ENCODE assay signal across 1 cellular context in the genomic region with DNA sequence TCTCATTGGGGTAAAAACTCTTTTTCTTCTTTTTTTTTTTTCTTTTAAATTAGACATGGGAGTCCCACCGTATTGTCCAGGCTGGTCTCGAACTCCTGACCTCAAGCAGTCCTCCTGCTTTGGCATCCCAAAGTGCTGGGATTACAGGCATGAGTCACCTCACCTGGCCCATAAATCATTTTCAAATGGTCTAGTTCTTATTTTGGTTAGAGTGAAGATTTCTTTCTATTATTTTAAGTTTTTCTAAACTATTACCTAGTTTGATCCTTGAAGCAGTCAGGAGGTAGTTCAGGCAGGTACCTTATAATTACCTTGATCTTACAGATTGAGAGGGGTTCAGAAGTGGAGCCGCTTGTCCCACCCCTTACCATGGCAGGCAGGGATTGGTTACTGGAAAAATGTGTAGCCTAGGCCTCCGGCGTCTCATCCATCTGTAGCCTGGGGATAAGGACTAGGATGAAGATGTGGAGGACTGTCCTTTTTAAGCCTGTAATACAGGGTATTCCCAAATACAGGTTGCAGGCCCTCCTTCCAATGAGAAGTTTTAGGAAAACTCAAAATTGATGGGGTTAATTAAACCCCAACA.
A peak's percentile ranks its signal among the peaks of the same experiment; 100 is the strongest.
TF ChIP-seq lines count a peak whose summit lies in the region.

No MANE protein-coding gene starts in this region.

TF ChIP-seq in K562, 482 proteins besides CTCF, POLR2A, EP300 and RAD21 (continued from another document and continues in another):
- TF ChIP-seq MYC (IDR thresholded peaks at IDR 0.05; ENCODE audit: low read depth, low read length) (no peak), MYC (CRISPR knock-in tag; IDR thresholded peaks at IDR 0.05; ENCODE audit: borderline replicate concordance, low read depth) (no peak), SAFB2 (IDR thresholded peaks at IDR 0.05; ENCODE audit: borderline replicate concordance, low read depth, low read length, severe bottlenecking) (no peak), SNIP1 (IDR thresholded peaks at IDR 0.05; ENCODE audit: low read depth) (no peak), NONO (IDR thresholded peaks at IDR 0.05; ENCODE audit: low read depth in 2 of 2, low read length in 1 of 2) (no peak), ARID1B (IDR thresholded peaks at IDR 0.05) (peak; percentile 51; the same call in 1 of the 2 replicates), MEF2D (tag; conservative IDR thresholded peaks at IDR 0.05; ENCODE audit: low read depth) (no peak), ZNF121 (CRISPR knock-in tag; conservative IDR thresholded peaks at IDR 0.05) (no peak), STAT5A (IDR thresholded peaks at IDR 0.05; ENCODE audit: borderline replicate concordance, low read length) (no peak), RBM17 (IDR thresholded peaks at IDR 0.05; ENCODE audit: borderline replicate concordance, low read depth, low read length) (no peak), MEIS2 (IDR thresholded peaks at IDR 0.05; ENCODE audit: partially characterized antibody) (peak; percentile 91), L3MBTL2 (IDR thresholded peaks at IDR 0.05) (no peak), HDAC6 (IDR thresholded peaks at IDR 0.05; ENCODE audit: low read depth, low read length) (no peak), BCOR (IDR thresholded peaks at IDR 0.05) (peak; percentile 24; the same call in 1 of the 2 replicates), CEBPB (tag; IDR thresholded peaks at IDR 0.05) (no peak), ZEB2 (IDR thresholded peaks at IDR 0.05) (peak; percentile 62; the same call in 1 of the 2 replicates), KLF16 (IDR thresholded peaks at IDR 0.05) (no peak), MAFG (tag; conservative IDR thresholded peaks at IDR 0.05) (no peak), HNRNPUL1 (IDR thresholded peaks at IDR 0.05; ENCODE audit: low read length) (no peak), ARHGAP35 (IDR thresholded peaks at IDR 0.05; ENCODE audit: partially characterized antibody) (no peak), FOXJ2 (tag; IDR thresholded peaks at IDR 0.05) (no peak), KHSRP (IDR thresholded peaks at IDR 0.05) (no peak), PPARD (CRISPR knock-in tag; IDR thresholded peaks at IDR 0.05) (no peak), NFYB (IDR thresholded peaks at IDR 0.05; ENCODE audit: extremely low read depth, insufficient read length) (no peak), YY1 (IDR thresholded peaks at IDR 0.05; ENCODE audit: borderline replicate concordance in 1 of 3, control insufficient read depth in 1 of 3, extremely low read depth in 1 of 3, insufficient read depth in 3 of 3, insufficient read length in 1 of 3, insufficient replicate concordance in 2 of 3, low read depth in 1 of 3, low read length in 2 of 3) (no peak)
- TF ChIP-seq, protein P1, sequence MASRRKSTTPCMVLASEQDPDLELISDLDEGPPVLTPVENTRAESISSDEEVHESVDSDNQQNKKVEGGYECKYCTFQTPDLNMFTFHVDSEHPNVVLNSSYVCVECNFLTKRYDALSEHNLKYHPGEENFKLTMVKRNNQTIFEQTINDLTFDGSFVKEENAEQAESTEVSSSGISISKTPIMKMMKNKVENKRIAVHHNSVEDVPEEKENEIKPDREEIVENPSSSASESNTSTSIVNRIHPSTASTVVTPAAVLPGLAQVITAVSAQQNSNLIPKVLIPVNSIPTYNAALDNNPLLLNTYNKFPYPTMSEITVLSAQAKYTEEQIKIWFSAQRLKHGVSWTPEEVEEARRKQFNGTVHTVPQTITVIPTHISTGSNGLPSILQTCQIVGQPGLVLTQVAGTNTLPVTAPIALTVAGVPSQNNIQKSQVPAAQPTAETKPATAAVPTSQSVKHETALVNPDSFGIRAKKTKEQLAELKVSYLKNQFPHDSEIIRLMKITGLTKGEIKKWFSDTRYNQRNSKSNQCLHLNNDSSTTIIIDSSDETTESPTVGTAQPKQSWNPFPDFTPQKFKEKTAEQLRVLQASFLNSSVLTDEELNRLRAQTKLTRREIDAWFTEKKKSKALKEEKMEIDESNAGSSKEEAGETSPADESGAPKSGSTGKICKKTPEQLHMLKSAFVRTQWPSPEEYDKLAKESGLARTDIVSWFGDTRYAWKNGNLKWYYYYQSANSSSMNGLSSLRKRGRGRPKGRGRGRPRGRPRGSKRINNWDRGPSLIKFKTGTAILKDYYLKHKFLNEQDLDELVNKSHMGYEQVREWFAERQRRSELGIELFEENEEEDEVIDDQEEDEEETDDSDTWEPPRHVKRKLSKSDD (conservative IDR thresholded peaks at IDR 0.05; ENCODE audit: low read length), result no peak
- TF ChIP-seq, protein P2, sequence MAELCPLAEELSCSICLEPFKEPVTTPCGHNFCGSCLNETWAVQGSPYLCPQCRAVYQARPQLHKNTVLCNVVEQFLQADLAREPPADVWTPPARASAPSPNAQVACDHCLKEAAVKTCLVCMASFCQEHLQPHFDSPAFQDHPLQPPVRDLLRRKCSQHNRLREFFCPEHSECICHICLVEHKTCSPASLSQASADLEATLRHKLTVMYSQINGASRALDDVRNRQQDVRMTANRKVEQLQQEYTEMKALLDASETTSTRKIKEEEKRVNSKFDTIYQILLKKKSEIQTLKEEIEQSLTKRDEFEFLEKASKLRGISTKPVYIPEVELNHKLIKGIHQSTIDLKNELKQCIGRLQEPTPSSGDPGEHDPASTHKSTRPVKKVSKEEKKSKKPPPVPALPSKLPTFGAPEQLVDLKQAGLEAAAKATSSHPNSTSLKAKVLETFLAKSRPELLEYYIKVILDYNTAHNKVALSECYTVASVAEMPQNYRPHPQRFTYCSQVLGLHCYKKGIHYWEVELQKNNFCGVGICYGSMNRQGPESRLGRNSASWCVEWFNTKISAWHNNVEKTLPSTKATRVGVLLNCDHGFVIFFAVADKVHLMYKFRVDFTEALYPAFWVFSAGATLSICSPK (IDR thresholded peaks at IDR 0.05; ENCODE audit: borderline replicate concordance), result no peak
- TF ChIP-seq, protein P3, sequence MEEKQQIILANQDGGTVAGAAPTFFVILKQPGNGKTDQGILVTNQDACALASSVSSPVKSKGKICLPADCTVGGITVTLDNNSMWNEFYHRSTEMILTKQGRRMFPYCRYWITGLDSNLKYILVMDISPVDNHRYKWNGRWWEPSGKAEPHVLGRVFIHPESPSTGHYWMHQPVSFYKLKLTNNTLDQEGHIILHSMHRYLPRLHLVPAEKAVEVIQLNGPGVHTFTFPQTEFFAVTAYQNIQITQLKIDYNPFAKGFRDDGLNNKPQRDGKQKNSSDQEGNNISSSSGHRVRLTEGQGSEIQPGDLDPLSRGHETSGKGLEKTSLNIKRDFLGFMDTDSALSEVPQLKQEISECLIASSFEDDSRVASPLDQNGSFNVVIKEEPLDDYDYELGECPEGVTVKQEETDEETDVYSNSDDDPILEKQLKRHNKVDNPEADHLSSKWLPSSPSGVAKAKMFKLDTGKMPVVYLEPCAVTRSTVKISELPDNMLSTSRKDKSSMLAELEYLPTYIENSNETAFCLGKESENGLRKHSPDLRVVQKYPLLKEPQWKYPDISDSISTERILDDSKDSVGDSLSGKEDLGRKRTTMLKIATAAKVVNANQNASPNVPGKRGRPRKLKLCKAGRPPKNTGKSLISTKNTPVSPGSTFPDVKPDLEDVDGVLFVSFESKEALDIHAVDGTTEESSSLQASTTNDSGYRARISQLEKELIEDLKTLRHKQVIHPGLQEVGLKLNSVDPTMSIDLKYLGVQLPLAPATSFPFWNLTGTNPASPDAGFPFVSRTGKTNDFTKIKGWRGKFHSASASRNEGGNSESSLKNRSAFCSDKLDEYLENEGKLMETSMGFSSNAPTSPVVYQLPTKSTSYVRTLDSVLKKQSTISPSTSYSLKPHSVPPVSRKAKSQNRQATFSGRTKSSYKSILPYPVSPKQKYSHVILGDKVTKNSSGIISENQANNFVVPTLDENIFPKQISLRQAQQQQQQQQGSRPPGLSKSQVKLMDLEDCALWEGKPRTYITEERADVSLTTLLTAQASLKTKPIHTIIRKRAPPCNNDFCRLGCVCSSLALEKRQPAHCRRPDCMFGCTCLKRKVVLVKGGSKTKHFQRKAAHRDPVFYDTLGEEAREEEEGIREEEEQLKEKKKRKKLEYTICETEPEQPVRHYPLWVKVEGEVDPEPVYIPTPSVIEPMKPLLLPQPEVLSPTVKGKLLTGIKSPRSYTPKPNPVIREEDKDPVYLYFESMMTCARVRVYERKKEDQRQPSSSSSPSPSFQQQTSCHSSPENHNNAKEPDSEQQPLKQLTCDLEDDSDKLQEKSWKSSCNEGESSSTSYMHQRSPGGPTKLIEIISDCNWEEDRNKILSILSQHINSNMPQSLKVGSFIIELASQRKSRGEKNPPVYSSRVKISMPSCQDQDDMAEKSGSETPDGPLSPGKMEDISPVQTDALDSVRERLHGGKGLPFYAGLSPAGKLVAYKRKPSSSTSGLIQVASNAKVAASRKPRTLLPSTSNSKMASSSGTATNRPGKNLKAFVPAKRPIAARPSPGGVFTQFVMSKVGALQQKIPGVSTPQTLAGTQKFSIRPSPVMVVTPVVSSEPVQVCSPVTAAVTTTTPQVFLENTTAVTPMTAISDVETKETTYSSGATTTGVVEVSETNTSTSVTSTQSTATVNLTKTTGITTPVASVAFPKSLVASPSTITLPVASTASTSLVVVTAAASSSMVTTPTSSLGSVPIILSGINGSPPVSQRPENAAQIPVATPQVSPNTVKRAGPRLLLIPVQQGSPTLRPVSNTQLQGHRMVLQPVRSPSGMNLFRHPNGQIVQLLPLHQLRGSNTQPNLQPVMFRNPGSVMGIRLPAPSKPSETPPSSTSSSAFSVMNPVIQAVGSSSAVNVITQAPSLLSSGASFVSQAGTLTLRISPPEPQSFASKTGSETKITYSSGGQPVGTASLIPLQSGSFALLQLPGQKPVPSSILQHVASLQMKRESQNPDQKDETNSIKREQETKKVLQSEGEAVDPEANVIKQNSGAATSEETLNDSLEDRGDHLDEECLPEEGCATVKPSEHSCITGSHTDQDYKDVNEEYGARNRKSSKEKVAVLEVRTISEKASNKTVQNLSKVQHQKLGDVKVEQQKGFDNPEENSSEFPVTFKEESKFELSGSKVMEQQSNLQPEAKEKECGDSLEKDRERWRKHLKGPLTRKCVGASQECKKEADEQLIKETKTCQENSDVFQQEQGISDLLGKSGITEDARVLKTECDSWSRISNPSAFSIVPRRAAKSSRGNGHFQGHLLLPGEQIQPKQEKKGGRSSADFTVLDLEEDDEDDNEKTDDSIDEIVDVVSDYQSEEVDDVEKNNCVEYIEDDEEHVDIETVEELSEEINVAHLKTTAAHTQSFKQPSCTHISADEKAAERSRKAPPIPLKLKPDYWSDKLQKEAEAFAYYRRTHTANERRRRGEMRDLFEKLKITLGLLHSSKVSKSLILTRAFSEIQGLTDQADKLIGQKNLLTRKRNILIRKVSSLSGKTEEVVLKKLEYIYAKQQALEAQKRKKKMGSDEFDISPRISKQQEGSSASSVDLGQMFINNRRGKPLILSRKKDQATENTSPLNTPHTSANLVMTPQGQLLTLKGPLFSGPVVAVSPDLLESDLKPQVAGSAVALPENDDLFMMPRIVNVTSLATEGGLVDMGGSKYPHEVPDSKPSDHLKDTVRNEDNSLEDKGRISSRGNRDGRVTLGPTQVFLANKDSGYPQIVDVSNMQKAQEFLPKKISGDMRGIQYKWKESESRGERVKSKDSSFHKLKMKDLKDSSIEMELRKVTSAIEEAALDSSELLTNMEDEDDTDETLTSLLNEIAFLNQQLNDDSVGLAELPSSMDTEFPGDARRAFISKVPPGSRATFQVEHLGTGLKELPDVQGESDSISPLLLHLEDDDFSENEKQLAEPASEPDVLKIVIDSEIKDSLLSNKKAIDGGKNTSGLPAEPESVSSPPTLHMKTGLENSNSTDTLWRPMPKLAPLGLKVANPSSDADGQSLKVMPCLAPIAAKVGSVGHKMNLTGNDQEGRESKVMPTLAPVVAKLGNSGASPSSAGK (IDR thresholded peaks at IDR 0.05), result no peak
- TF ChIP-seq, protein P4, sequence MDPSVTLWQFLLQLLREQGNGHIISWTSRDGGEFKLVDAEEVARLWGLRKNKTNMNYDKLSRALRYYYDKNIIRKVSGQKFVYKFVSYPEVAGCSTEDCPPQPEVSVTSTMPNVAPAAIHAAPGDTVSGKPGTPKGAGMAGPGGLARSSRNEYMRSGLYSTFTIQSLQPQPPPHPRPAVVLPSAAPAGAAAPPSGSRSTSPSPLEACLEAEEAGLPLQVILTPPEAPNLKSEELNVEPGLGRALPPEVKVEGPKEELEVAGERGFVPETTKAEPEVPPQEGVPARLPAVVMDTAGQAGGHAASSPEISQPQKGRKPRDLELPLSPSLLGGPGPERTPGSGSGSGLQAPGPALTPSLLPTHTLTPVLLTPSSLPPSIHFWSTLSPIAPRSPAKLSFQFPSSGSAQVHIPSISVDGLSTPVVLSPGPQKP (CRISPR knock-in tag; IDR thresholded peaks at IDR 0.05), result no peak
- TF ChIP-seq, protein P5, sequence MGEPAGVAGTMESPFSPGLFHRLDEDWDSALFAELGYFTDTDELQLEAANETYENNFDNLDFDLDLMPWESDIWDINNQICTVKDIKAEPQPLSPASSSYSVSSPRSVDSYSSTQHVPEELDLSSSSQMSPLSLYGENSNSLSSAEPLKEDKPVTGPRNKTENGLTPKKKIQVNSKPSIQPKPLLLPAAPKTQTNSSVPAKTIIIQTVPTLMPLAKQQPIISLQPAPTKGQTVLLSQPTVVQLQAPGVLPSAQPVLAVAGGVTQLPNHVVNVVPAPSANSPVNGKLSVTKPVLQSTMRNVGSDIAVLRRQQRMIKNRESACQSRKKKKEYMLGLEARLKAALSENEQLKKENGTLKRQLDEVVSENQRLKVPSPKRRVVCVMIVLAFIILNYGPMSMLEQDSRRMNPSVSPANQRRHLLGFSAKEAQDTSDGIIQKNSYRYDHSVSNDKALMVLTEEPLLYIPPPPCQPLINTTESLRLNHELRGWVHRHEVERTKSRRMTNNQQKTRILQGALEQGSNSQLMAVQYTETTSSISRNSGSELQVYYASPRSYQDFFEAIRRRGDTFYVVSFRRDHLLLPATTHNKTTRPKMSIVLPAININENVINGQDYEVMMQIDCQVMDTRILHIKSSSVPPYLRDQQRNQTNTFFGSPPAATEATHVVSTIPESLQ (CRISPR knock-in tag; IDR thresholded peaks at IDR 0.05), result no peak
